In the genomic region with DNA sequence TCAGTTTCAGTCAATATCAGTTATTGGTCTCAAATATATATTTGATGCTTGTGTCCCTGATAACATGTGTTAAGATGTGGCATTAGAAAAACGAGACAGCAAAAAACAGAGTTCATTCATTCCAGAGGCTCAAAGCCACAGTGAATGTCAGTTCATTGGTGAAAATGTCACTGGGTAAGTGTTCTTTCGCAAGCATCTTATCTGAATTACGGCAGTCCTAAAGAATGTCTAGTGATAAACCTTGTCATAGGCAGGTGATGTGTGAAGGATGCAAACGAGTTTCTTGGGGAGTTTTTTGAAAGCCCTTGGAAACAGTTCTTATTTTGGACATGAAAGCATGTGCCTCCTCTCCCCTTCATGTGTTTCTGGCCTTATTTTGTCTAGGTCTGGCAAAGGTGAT, we compare ENCODE assay signal across 35 cellular contexts. TPM values are rescaled to one million over a fixed set of nuclear protein-coding genes. Genes with fewer than 3 reads are reported as not detected.
"Had no signal": no experiment of that assay in that cellular context is flagged by ENCODE, and none has a peak within 500 bp of the region (broad histone marks: within the 10 kb centered on the region; RNA-seq: fewer than 3 reads in every experiment).

No MANE protein-coding gene starts in this region.

- H3K27me3 ChIP-seq: MG63 had no signal

- H3K9me3 ChIP-seq: MG63 had no signal

- H3K36me3 ChIP-seq: MG63 had no signal

- H3K4me3 ChIP-seq: MG63 had no signal

- DNase-seq: Karpas-422, Kasumi-1, MG63, MM.1S, MV-4-11, NCI-H1048, NCI-H1092, NCI-H1092 treated with DMSO at 0.1 percent for 48 hours, NCI-H1105, NCI-H1105 treated with DMSO at 0.1 percent for 48 hours, NCI-H1417, NCI-H1417 treated with DMSO at 0.1 percent for 48 hours, NCI-H1436, NCI-H1436 treated with DMSO at 0.1 percent for 48 hours, NCI-H146, NCI-H1694, NCI-H1694 treated with DMSO at 0.1 percent for 48 hours, NCI-H187, NCI-H187 treated with DMSO at 0.1 percent for 48 hours, NCI-H1930, NCI-H2029, NCI-H2029 treated with DMSO at 0.1 percent for 48 hours, NCI-H2081, NCI-H2081 treated with DMSO at 0.1 percent for 48 hours, NCI-H2107, NCI-H2171, NCI-H2171 treated with DMSO at 0.1 percent for 48 hours, NCI-H2227 treated with DMSO at 0.1 percent for 48 hours, NCI-H226, NCI-H345, NCI-H446, NCI-H446 treated with DMSO at 0.1 percent for 48 hours, NCI-H510A, NCI-H510A treated with DMSO at 0.1 percent for 48 hours had no signal

RNA-seq across cellular contexts. Expression of gene RELN, which starts 45.9 kb away (rescaled TPM):
- total RNA-seq: MCF 10A had no signal
